ENCODE assay signal across 32 cellular contexts in the genomic region with DNA sequence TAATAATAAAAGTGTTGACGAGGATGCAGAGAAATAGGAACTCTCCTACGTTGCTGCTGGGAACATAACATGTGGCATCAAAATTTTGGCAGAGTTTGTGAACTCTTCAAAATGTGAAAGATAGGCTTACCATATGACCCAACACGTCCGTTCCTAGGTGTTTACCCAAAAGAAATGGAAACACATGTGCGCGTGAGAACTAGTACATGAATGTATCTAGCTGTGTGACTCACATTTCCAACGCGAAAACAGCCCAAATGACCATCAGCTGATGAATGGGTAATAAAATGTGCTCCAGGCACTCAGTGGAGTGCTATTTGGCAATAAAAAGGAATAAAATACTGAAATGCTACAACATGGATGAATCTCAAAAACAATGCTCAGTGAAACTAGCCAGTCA. TPM values are rescaled to one million over a fixed set of nuclear protein-coding genes. Genes with fewer than 3 reads are reported as not detected.
DNase-seq lines count a peak whose midpoint lies in the region; TF ChIP-seq lines count a peak whose summit lies in the region.
"Had no signal": no experiment of that assay in that cellular context is flagged by ENCODE, and none has a peak within 500 bp of the region (broad histone marks: within the 10 kb centered on the region; RNA-seq: fewer than 3 reads in every experiment).

No MANE protein-coding gene starts in this region.

- TF ChIP-seq CTCF in stomach (IDR thresholded peaks at IDR 0.05) = no peak

- no peak overlapping the region for H3K27ac Mint-ChIP-seq in CD8-positive, alpha-beta memory T cell
- H3K27ac Mint-ChIP-seq: activated CD4-positive, alpha-beta T cell treated with anti-CD3 and anti-CD28 coated beads, Interleukin-2, amount 10 ng/mL, durations not matched to agents 24 days and 14 days; activated naive CD8-positive, alpha-beta T cell treated with anti-CD3 and anti-CD28 coated beads, Interleukin-2, amount 10 ng/mL, durations not matched to agents 7 days and 5 days; CD8-positive, alpha-beta T cell; immature natural killer cell; progenitor cell of endocrine pancreas; stimulated activated memory B cell treated with anti-CD40 and anti-IgM and Interleukin-4, amounts not matched to agents 10 μg/mL and 1 μg/mL and 100 μg/mL, for 72 hours had no signal

- TF ChIP-seq EP300 in stomach (IDR thresholded peaks at IDR 0.05) = no peak

- CTCF ChIA-PET in CD8-positive, alpha-beta memory T cell (lab: Charles Lee) = no interaction called here

- in situ Hi-C loops in SK-MEL-5 (cut with HindIII; ENCODE audit: low pct_unique_long_range_greater_than_20kb, low sequenced_read_pairs) = no loop called here

- H3K4me3 Mint-ChIP-seq in CD8-positive, alpha-beta memory T cell = no peak overlapping the region
- H3K4me3 Mint-ChIP-seq: activated CD4-positive, alpha-beta T cell treated with anti-CD3 and anti-CD28 coated beads, Interleukin-2, amount 10 ng/mL, durations not matched to agents 24 days and 14 days; activated naive CD8-positive, alpha-beta T cell treated with anti-CD3 and anti-CD28 coated beads, Interleukin-2, amount 10 ng/mL, durations not matched to agents 7 days and 5 days; CD8-positive, alpha-beta T cell; immature natural killer cell; stimulated activated memory B cell treated with anti-CD40 and anti-IgM and Interleukin-4, amounts not matched to agents 10 μg/mL and 1 μg/mL and 100 μg/mL, for 72 hours had no signal

- no peak for TF ChIP-seq POLR2A in stomach (IDR thresholded peaks at IDR 0.05)

- intact Hi-C loops in stomach (cut with DNase I; ENCODE audit: low total_unique reads) = no loop called here

- H3K4me3 ChIP-seq in stomach = no peak overlapping the region
- H3K4me3 ChIP-seq in CD8-positive, alpha-beta memory T cell (ENCODE audit: low read length) = no peak overlapping the region
- H3K4me3 ChIP-seq: gastroesophageal sphincter, right lobe of liver, suprapubic skin, upper lobe of right lung had no signal

- H3K4me1 Mint-ChIP-seq in CD8-positive, alpha-beta memory T cell = peaks cover 0 to 7% (median 6%) of the 10 kb centered on the region in 3 donors

- H3K27me3 Mint-ChIP-seq in CD8-positive, alpha-beta memory T cell = peaks cover 39 to 68% of the 10 kb centered on the region in 2 donors

- DNase-seq in GM04503 (ENCODE audit: low read depth) = peak; percentile 97
- DNase-seq in SK-MEL-5 (ENCODE audit: low read depth, low spot score) = peak; percentile 65
- peak; percentile 22 for DNase-seq in fibroblast of the conjunctiva (ENCODE audit: low read depth)
- no peak for DNase-seq in stomach
- no peak for DNase-seq in AML-193 (lab: John Stamatoyannopoulos, UW)
- no peak for DNase-seq in CD8-positive, alpha-beta memory T cell
- DNase-seq in epidermal melanocyte (ENCODE audit: insufficient read length, low spot score) = no peak
- DNase-seq: activated CD4-positive, alpha-beta T cell treated with anti-CD3 and anti-CD28 coated beads, Interleukin-2, amount 10 ng/mL, durations not matched to agents 24 days and 14 days; activated gamma-delta T cell; activated naive CD8-positive, alpha-beta T cell treated with anti-CD3 and anti-CD28 coated beads, Interleukin-2, amount 10 ng/mL, durations not matched to agents 7 days and 5 days; activated T-cell treated with anti-CD3 and anti-CD28 coated beads, Interleukin-2, amount 50 U/mL, for 1 hour; CD8-positive, alpha-beta T cell; DMS153; GF-D8; HCEC 1CT; hippocampal formation; immature natural killer cell; KBM-7; left colon; mammary epithelial cell; NCI-H2171; NCI-H69; SHP77 treated with DMSO at 0.1 percent for 48 hours; stimulated activated CD4-positive, alpha-beta T cell treated with anti-CD3 and anti-CD28 coated beads, Interleukin-4, amount 100 ng/mL, for 4 hours; T-helper 9 cell; upper lobe of right lung; WERI-Rb-1 had no signal

- H3K9me3 ChIP-seq in stomach = no peaks in the 10 kb centered on the region
- H3K9me3 ChIP-seq in CD8-positive, alpha-beta memory T cell (ENCODE audit: low read length) = no peaks in the 10 kb centered on the region
- H3K9me3 ChIP-seq: right lobe of liver, suprapubic skin, upper lobe of right lung had no signal

- H3K27me3 ChIP-seq in stomach = peaks cover 4 to 78% (median 40%) of the 10 kb centered on the region in 3 donors
- peaks cover 19% of the 10 kb centered on the region for H3K27me3 ChIP-seq in CD8-positive, alpha-beta memory T cell (ENCODE audit: insufficient read depth, low read length, poor library complexity, severe bottlenecking)
- H3K27me3 ChIP-seq: right lobe of liver had no signal

- H3K36me3 ChIP-seq in stomach = no peaks in the 10 kb centered on the region
- H3K36me3 ChIP-seq in CD8-positive, alpha-beta memory T cell (ENCODE audit: insufficient read depth, low read length) = no peaks in the 10 kb centered on the region
- H3K36me3 ChIP-seq: gastroesophageal sphincter, right lobe of liver, suprapubic skin, upper lobe of right lung, WERI-Rb-1 had no signal

- H3K9me3 Mint-ChIP-seq in CD8-positive, alpha-beta memory T cell = peaks cover 0 to 5% (median 0%) of the 10 kb centered on the region in 5 donors
- H3K9me3 Mint-ChIP-seq: activated CD4-positive, alpha-beta T cell treated with anti-CD3 and anti-CD28 coated beads, Interleukin-2, amount 10 ng/mL, durations not matched to agents 24 days and 14 days; activated naive CD8-positive, alpha-beta T cell treated with anti-CD3 and anti-CD28 coated beads, Interleukin-2, amount 10 ng/mL, durations not matched to agents 7 days and 5 days had no signal

- H3K36me3 Mint-ChIP-seq in CD8-positive, alpha-beta memory T cell = no peaks in the 10 kb centered on the region
- H3K36me3 Mint-ChIP-seq: activated naive CD8-positive, alpha-beta T cell treated with anti-CD3 and anti-CD28 coated beads, Interleukin-2, amount 10 ng/mL, durations not matched to agents 7 days and 5 days; CD8-positive, alpha-beta T cell had no signal

- POLR2A ChIA-PET in CD8-positive, alpha-beta memory T cell (lab: Charles Lee) = no interaction called here

- no peak overlapping the region for H3K27ac ChIP-seq in stomach
- no peak overlapping the region for H3K27ac ChIP-seq in CD8-positive, alpha-beta memory T cell (ENCODE audit: low read depth, low read length)
- H3K27ac ChIP-seq: gastroesophageal sphincter, right lobe of liver, suprapubic skin, upper lobe of right lung, WERI-Rb-1 had no signal

- H3K4me1 ChIP-seq in stomach = peaks cover 7 to 11% (median 9%) of the 10 kb centered on the region in 4 donors
- H3K4me1 ChIP-seq in CD8-positive, alpha-beta memory T cell (ENCODE audit: insufficient read depth, low read length) = no peaks in the 10 kb centered on the region

- WGBS in stomach, 5 donors = 75 to 81% (median 77%) methylated on average over 8 of the region's 8 CpGs

RNA-seq across cellular contexts. Expression of a gene that starts 10.4 kb away (rescaled TPM):
- total RNA-seq in SK-MEL-5 (2014; rRNA removed; shearing (Covaris generic)) = 0.11 TPM in 2 replicates
- 0.99 and 1.4 TPM in 2 replicates for polyA plus RNA-seq in SK-MEL-5 (2015; cell fraction: cytosol; rRNA removed)
- 0.91 TPM in 1 of 2 replicates, not detected in the other for polyA plus RNA-seq in SK-MEL-5 (2015; cell fraction: nucleus; rRNA removed)
- total RNA-seq in stomach = 1 to 10 TPM in 1 of 5 donors, under 1 TPM in 3, not detected in 1; 0.43 to 4.3 (median 0.50) TPM
- polyA plus RNA-seq in stomach = under 1 TPM; 0.19 to 0.76 (median 0.53) TPM
- under 1 TPM; 0.15 to 0.22 TPM for total RNA-seq in CD8-positive, alpha-beta memory T cell
- 0.20 TPM for polyA plus RNA-seq in CD8-positive, alpha-beta memory T cell
- total RNA-seq: activated CD4-positive, alpha-beta T cell treated with anti-CD3 and anti-CD28 coated beads, Interleukin-2, amount 10 ng/mL, durations not matched to agents 24 days and 14 days; activated naive CD8-positive, alpha-beta T cell treated with anti-CD3 and anti-CD28 coated beads, Interleukin-2, amount 10 ng/mL, durations not matched to agents 7 days and 5 days; CD8-positive, alpha-beta T cell had no signal

Comparison
In these comparisons a context has a peak if more than half of its experiments do, and no peak if none do; other contexts are left out.
1. DNase-seq: peak in GM04503 (single experiment), SK-MEL-5 (single experiment) and fibroblast of the conjunctiva (single experiment); none in stomach (single experiment), AML-193 (0 of 2), CD8-positive, alpha-beta memory T cell (0 of 5) and epidermal melanocyte (single experiment).